Comparison of ENCODE assay signal across 1 cellular context in the genomic region with DNA sequence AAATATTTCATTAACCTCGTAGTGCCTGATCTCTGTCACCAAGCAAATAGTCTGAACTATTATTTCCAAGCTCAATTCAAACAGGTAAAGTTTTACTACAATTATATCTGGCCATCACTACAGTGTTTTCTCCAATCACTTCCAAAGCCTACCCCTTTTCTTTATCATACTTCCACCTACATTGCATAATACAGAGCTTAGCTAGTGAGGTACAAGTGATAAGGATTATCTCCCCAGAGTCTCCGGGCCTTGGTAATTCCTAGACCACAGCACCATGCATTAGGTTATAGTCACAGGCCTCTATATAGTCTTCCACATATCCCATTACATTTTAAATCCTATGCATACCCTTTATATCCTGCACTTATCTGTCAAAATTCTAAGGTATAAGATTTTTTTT.
TF ChIP-seq lines count a peak whose summit lies in the region.

No MANE protein-coding gene starts in this region.

TF ChIP-seq in HCT116, 20 proteins besides CTCF, POLR2A, EP300 and RAD21 (continued from another document):
- no peak for TF ChIP-seq YY1 (IDR thresholded peaks at IDR 0.05; ENCODE audit: extremely low read depth, insufficient replicate concordance, low read depth, low read length)
- TF ChIP-seq EZH2phosphoT487 (IDR thresholded peaks at IDR 0.05; ENCODE audit: borderline replicate concordance): no peak
- TF ChIP-seq EGR1 (IDR thresholded peaks at IDR 0.05; ENCODE audit: low read depth): no peak
- TF ChIP-seq, protein P1, sequence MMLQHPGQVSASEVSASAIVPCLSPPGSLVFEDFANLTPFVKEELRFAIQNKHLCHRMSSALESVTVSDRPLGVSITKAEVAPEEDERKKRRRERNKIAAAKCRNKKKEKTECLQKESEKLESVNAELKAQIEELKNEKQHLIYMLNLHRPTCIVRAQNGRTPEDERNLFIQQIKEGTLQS (IDR thresholded peaks at IDR 0.05): no peak
- no peak for TF ChIP-seq TCF7L2 (IDR thresholded peaks at IDR 0.05; ENCODE audit: borderline replicate concordance, extremely low read depth, insufficient read depth, insufficient read length)
- TF ChIP-seq ELF1 (IDR thresholded peaks at IDR 0.05; ENCODE audit: borderline replicate concordance, low read depth): no peak
- TF ChIP-seq JUND (IDR thresholded peaks at IDR 0.05): no peak
- TF ChIP-seq, protein P2, sequence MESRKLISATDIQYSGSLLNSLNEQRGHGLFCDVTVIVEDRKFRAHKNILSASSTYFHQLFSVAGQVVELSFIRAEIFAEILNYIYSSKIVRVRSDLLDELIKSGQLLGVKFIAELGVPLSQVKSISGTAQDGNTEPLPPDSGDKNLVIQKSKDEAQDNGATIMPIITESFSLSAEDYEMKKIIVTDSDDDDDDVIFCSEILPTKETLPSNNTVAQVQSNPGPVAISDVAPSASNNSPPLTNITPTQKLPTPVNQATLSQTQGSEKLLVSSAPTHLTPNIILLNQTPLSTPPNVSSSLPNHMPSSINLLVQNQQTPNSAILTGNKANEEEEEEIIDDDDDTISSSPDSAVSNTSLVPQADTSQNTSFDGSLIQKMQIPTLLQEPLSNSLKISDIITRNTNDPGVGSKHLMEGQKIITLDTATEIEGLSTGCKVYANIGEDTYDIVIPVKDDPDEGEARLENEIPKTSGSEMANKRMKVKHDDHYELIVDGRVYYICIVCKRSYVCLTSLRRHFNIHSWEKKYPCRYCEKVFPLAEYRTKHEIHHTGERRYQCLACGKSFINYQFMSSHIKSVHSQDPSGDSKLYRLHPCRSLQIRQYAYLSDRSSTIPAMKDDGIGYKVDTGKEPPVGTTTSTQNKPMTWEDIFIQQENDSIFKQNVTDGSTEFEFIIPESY (IDR thresholded peaks at IDR 0.05; ENCODE audit: extremely low read depth, insufficient replicate concordance, low read length): no peak
- TF ChIP-seq SP1 (IDR thresholded peaks at IDR 0.05; ENCODE audit: low read depth): no peak
- TF ChIP-seq POLR2AphosphoS5 (IDR thresholded peaks at IDR 0.05; ENCODE audit: low read depth, low read length): no peak
- TF ChIP-seq ZFX (IDR thresholded peaks at IDR 0.05): no peak
- TF ChIP-seq CBX3 (IDR thresholded peaks at IDR 0.05; ENCODE audit: low read depth): no peak
- TF ChIP-seq FOSL1 (IDR thresholded peaks at IDR 0.05; ENCODE audit: low read depth): no peak
